Comparison of ENCODE assay signal across 8 cellular contexts in the genomic region with DNA sequence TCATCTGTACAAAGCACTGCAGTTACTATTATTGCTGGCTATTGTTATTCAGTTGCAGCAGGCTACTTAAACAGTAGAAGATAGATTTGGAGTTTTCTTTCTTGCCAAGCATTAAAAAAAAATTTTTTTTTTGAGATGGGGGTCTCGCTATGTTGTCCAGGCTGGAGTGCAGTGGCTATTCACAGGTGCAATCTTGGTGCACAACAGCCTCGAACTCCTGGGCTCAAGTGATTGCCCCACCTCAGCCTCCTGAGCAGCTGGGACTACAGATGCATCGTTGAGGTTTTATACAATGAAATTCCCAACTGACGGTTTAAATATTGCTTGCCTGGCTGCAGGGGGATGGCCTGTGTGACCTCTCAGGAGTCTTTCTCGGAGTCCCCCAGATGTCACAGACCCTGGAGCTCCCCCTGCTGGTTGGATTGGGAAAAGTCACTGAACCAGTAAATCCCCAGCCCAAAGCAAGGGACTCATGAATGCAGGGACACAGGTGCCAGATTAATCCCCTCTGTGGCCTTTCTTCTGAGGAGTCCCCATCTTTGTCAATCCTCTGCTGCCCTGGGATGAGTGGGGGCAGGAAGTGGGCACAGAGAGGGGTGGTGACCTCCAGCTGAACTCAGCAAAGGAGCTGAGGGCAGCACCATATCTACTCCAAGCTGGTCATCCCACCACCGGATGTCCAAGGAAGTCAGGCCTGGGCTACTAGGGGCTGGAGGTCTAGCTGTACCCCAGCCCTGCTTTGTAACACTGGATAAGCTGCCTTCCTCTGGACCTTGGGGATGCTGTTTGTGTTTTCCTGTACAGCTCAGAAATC.
DNase-seq lines count a peak whose midpoint lies in the region; ATAC-seq and TF ChIP-seq lines count a peak whose summit lies in the region.

No MANE protein-coding gene starts in this region.

- H3K27ac Mint-ChIP-seq in CD4-positive, alpha-beta T cell: no peak overlapping the region
- H3K27ac Mint-ChIP-seq in activated naive CD8-positive, alpha-beta T cell treated with anti-CD3 and anti-CD28 coated beads, Interleukin-2, amount 10 ng/mL, durations not matched to agents 7 days and 5 days: no peak overlapping the region
- no peak overlapping the region for H3K27ac Mint-ChIP-seq in progenitor cell of endocrine pancreas

- no peaks in the 10 kb centered on the region for H3K9me3 Mint-ChIP-seq in CD4-positive, alpha-beta T cell
- no peaks in the 10 kb centered on the region for H3K9me3 Mint-ChIP-seq in activated naive CD8-positive, alpha-beta T cell treated with anti-CD3 and anti-CD28 coated beads, Interleukin-2, amount 10 ng/mL, durations not matched to agents 7 days and 5 days
- no peaks in the 10 kb centered on the region for H3K9me3 Mint-ChIP-seq in progenitor cell of endocrine pancreas (ENCODE audit: low read depth)

- H3K4me3 Mint-ChIP-seq in CD4-positive, alpha-beta T cell: no peak overlapping the region
- H3K4me3 Mint-ChIP-seq in activated naive CD8-positive, alpha-beta T cell treated with anti-CD3 and anti-CD28 coated beads, Interleukin-2, amount 10 ng/mL, durations not matched to agents 7 days and 5 days: no peak overlapping the region
- no peak overlapping the region for H3K4me3 Mint-ChIP-seq in progenitor cell of endocrine pancreas (ENCODE audit: low read depth)

- H3K4me3 ChIP-seq in uterus: no peak overlapping the region

- H3K36me3 ChIP-seq in uterus: no peaks in the 10 kb centered on the region

- H3K27me3 Mint-ChIP-seq in CD4-positive, alpha-beta T cell: no peaks in the 10 kb centered on the region
- H3K27me3 Mint-ChIP-seq in activated naive CD8-positive, alpha-beta T cell treated with anti-CD3 and anti-CD28 coated beads, Interleukin-2, amount 10 ng/mL, durations not matched to agents 7 days and 5 days: peaks cover 3% of the 10 kb centered on the region
- peaks cover 22% of the 10 kb centered on the region for H3K27me3 Mint-ChIP-seq in progenitor cell of endocrine pancreas

- CTCF ChIA-PET in CD4-positive, alpha-beta T cell (lab: Charles Lee): interaction anchor here (0.7 to 1.7 kb wide), 10 partner anchors 9 to 255 kb away, joined by 3 to 17 read pairs (median 3); a partner anchor contains a TSS

- ATAC-seq in CD4-positive, alpha-beta T cell (ENCODE audit: poor library complexity): no peak
- peak; percentile 55 for ATAC-seq in activated naive CD8-positive, alpha-beta T cell treated with anti-CD3 and anti-CD28 coated beads, Interleukin-2, amount 10 ng/mL, durations not matched to agents 7 days and 5 days (ENCODE audit: low read depth)
- no peak for ATAC-seq in HG02678 (IDR thresholded peaks at IDR 0.05; ENCODE audit: unreplicated experiment)

- H3K27me3 ChIP-seq in CD4-positive, alpha-beta T cell (ENCODE audit: control insufficient read depth, insufficient read depth, low read length): no peaks in the 10 kb centered on the region
- H3K27me3 ChIP-seq in uterus: no peaks in the 10 kb centered on the region

- H3K4me1 Mint-ChIP-seq in CD4-positive, alpha-beta T cell (ENCODE audit: low read depth): no peaks in the 10 kb centered on the region
- H3K4me1 Mint-ChIP-seq in activated naive CD8-positive, alpha-beta T cell treated with anti-CD3 and anti-CD28 coated beads, Interleukin-2, amount 10 ng/mL, durations not matched to agents 7 days and 5 days: peaks cover 4% of the 10 kb centered on the region
- no peaks in the 10 kb centered on the region for H3K4me1 Mint-ChIP-seq in progenitor cell of endocrine pancreas (ENCODE audit: low read depth)

- H3K36me3 Mint-ChIP-seq in CD4-positive, alpha-beta T cell (ENCODE audit: low read depth): no peaks in the 10 kb centered on the region
- H3K36me3 Mint-ChIP-seq in activated naive CD8-positive, alpha-beta T cell treated with anti-CD3 and anti-CD28 coated beads, Interleukin-2, amount 10 ng/mL, durations not matched to agents 7 days and 5 days: no peaks in the 10 kb centered on the region
- no peaks in the 10 kb centered on the region for H3K36me3 Mint-ChIP-seq in progenitor cell of endocrine pancreas (ENCODE audit: insufficient read depth)

- TF ChIP-seq CTCF in CD4-positive, alpha-beta T cell (IDR thresholded peaks at IDR 0.05): peak; percentile 87
- TF ChIP-seq CTCF in progenitor cell of endocrine pancreas (IDR thresholded peaks at IDR 0.05; ENCODE audit: unreplicated experiment) (peak; percentile 89), uterus (IDR thresholded peaks at IDR 0.05) (peak; percentile 78 to 89 (median 84))

- DNase-seq in CD4-positive, alpha-beta T cell: peak; percentile 52 to 80 (median 74)
- DNase-seq in HT-29 (ENCODE audit: low spot score): peak; percentile 72
- peak; percentile 36 for DNase-seq in SKM-1 (lab: John Stamatoyannopoulos, UW; ENCODE audit: unreplicated experiment)
- peak; percentile 73 for DNase-seq in activated naive CD8-positive, alpha-beta T cell treated with anti-CD3 and anti-CD28 coated beads, Interleukin-2, amount 10 ng/mL, durations not matched to agents 7 days and 5 days
- DNase-seq in cardiac septum (ENCODE audit: low spot score): peak; percentile 81
- peak; percentile 85 for DNase-seq in progenitor cell of endocrine pancreas (ENCODE audit: low spot score, unreplicated experiment)
- DNase-seq in uterus: peak; percentile 74 to 77

- no peak for TF ChIP-seq POLR2A in uterus (IDR thresholded peaks at IDR 0.05)

- H3K9me3 ChIP-seq in CD4-positive, alpha-beta T cell (ENCODE audit: control insufficient read depth, low read length): no peaks in the 10 kb centered on the region
- H3K9me3 ChIP-seq in uterus: no peaks in the 10 kb centered on the region

- POLR2A ChIA-PET in CD4-positive, alpha-beta T cell (lab: Charles Lee): no interaction called here
- POLR2A ChIA-PET in activated naive CD8-positive, alpha-beta T cell treated with anti-CD3 and anti-CD28 coated beads, Interleukin-2, amount 10 ng/mL, durations not matched to agents 7 days and 5 days (lab: Charles Lee): no interaction called here

- intact Hi-C loops in CD4-positive, alpha-beta T cell (cut with DNase I, micrococcal nuclease): loop anchor here (1.0 to 5.0 kb wide), 3 partner anchors 186 to 256 kb away; no protein-coding TSS in a partner anchor
- intact Hi-C loops in cardiac septum (cut with DNase I) (loop anchor here (1.0 to 10.0 kb wide), 5 partner anchors 83 to 253 kb away; a partner anchor contains a TSS), uterus (cut with DNase I; ENCODE audit: low total_unique reads) (loop anchor here (5.0 to 10.0 kb wide), 3 partner anchors 185 to 253 kb away; a partner anchor contains a TSS)

- H3K4me1 ChIP-seq in uterus: no peaks in the 10 kb centered on the region

- H3K27ac ChIP-seq in CD4-positive, alpha-beta T cell (ENCODE audit: low read depth, low read length): no peak overlapping the region
- H3K27ac ChIP-seq in uterus: no peak overlapping the region
